ENCODE assay signal across 24 cellular contexts in the genomic region with DNA sequence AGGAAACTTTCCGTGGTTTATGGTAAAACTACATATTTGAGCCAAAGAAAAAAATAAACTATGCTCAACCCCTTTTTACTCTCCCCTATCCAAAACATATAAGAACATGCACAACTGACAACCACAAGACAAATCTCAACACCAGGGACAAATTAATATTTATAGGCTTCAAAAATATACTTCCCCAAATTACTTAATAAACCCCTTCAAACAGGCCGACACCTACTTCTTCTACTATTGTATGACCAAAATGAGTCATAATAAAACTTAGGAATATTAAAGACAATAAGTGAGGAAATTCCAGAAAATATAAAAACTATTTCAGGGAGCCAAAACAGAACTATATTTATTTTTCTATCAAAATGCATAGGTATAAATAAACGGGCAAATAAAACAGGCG.
"Had no signal": no experiment of that assay in that cellular context is flagged by ENCODE, and none has a peak within 500 bp of the region (broad histone marks: within the 10 kb centered on the region; RNA-seq: fewer than 3 reads in every experiment).

No MANE protein-coding gene starts in this region.

- H3K9me3 ChIP-seq: esophagus muscularis mucosa, left ventricle myocardium inferior, mucosa of descending colon, ovary, prostate gland, stomach, transverse colon had no signal

- H3K27me3 ChIP-seq: esophagus muscularis mucosa, foreskin keratinocyte, ovary, stomach, transverse colon had no signal

- ATAC-seq: activated CD4-positive, alpha-beta T cell treated with anti-CD3 and anti-CD28 coated beads for 36 hours; activated T-cell treated with anti-CD3 and anti-CD28 coated beads, Interleukin-2, amount 50 U/mL, for 72 hours; foreskin keratinocyte; mucosa of descending colon; stimulated activated naive B cell treated with anti-CD40 and anti-IgM and Interleukin-4, amounts not matched to agents 10 μg/mL and 1 μg/mL and 100 μg/mL, for 72 hours had no signal

- H3K27ac ChIP-seq: foreskin keratinocyte, left ventricle myocardium inferior, stomach had no signal

- DNase-seq: activated CD4-positive, alpha-beta T cell treated with anti-CD3 and anti-CD28 coated beads for 36 hours; activated CD4-positive, CD25-positive, alpha-beta regulatory T cell; activated naive CD4-positive, alpha-beta T cell; activated T-cell treated with anti-CD3 and anti-CD28 coated beads for 4 hours; activated T-cell treated with anti-CD3 and anti-CD28 coated beads, Interleukin-2, amount 50 U/mL, for 72 hours; anterior cingulate cortex; cortex of kidney; endodermal cell; foreskin keratinocyte; left ventricle myocardium inferior; mucosa of descending colon; ovary; retina; stimulated activated CD4-positive, alpha-beta T cell treated with anti-CD3 and anti-CD28 coated beads, Interleukin-15, amount 100 ng/mL, for 24 hours; stimulated activated CD4-positive, alpha-beta T cell treated with anti-CD3 and anti-CD28 coated beads, Interleukin-2, amount 100 ng/mL, for 24 hours; stimulated activated naive B cell treated with anti-CD40 and anti-IgM and Interleukin-4, amounts not matched to agents 10 μg/mL and 1 μg/mL and 100 μg/mL, for 72 hours; stomach; T-helper 1 cell; transverse colon had no signal

- H3K4me3 ChIP-seq: esophagus muscularis mucosa, left ventricle myocardium inferior, lung, mucosa of descending colon, ovary, prostate gland, smooth muscle cell, stomach, transverse colon had no signal

- FAIRE-seq: islet of Langerhans had no signal

- H3K36me3 ChIP-seq: esophagus muscularis mucosa, left ventricle myocardium inferior, ovary, prostate gland, stomach, transverse colon had no signal

- H3K4me2 ChIP-seq: smooth muscle cell had no signal

- H3K4me1 ChIP-seq: prostate gland had no signal
